Comparison of ENCODE assay signal across 8 cellular contexts in genomic region chr11:60914620-60915249, GRCh38. TPM values are rescaled to one million over a fixed set of nuclear protein-coding genes. Genes with fewer than 3 reads are reported as not detected.
DNase-seq lines count a peak whose midpoint lies in the region; ATAC-seq and TF ChIP-seq lines count a peak whose summit lies in the region.

No MANE protein-coding gene starts in this region.

- no peaks in the 10 kb centered on the region; the same call in 1 of the 2 replicates for H4K20me1 ChIP-seq in SK-N-SH (ENCODE audit: insufficient read depth)

- peak overlapping the region; percentile 23; the same call in 1 of the 2 replicates for H2AFZ ChIP-seq in SK-N-SH (ENCODE audit: low read depth)

- H3K4me1 ChIP-seq in SK-N-SH (ENCODE audit: control insufficient read depth in 1 of 2, insufficient read depth in 2 of 2, low read depth in 1 of 2, low read length in 1 of 2) (peaks cover 14 to 20% of the 10 kb centered on the region in 2 experiments; a peak in 2 of 4 replicates), breast epithelium (peaks cover 4% of the 10 kb centered on the region in 2 donors)

- DNase-seq in SK-N-SH = peak; percentile 77
- no peak for DNase-seq in breast epithelium (ENCODE audit: low spot score in 2 of 2)
- peak; percentile 45 for DNase-seq in kidney tubule cell (ENCODE audit: low spot score)
- DNase-seq in HuH-7.5 (ENCODE audit: low spot score) = no peak

- no peaks in the 10 kb centered on the region for H3K9me3 Mint-ChIP-seq in stimulated activated naive CD8-positive, alpha-beta T cell treated with anti-CD3 and anti-CD28 coated beads, Interleukin-15, Interleukin-2, amounts not matched to agents 100 ng/mL and 50 ng/mL, for 24 hours

- ATAC-seq in HG02763 (IDR thresholded peaks at IDR 0.05; ENCODE audit: unreplicated experiment) = peak; percentile 3
- ATAC-seq in GM19452 (IDR thresholded peaks at IDR 0.05; ENCODE audit: unreplicated experiment) = no peak

- no peaks in the 10 kb centered on the region for H3K9me3 ChIP-seq in SK-N-SH
- no peaks in the 10 kb centered on the region for H3K9me3 ChIP-seq in breast epithelium

- TF ChIP-seq POLR2A in breast epithelium (IDR thresholded peaks at IDR 0.05) = no peak

- peak overlapping the region; percentile 76 for H3K9ac ChIP-seq in SK-N-SH

- CTCF ChIA-PET in SK-N-SH (lab: Yijun Ruan, JAX) = interaction anchor here (0.7 to 3.9 kb wide), 10 partner anchors 9 to 272 kb away, joined by 3 to 38 read pairs (median 6); partner anchors contain the start of gene TMEM132A

- H3K36me3 Mint-ChIP-seq in stimulated activated naive CD8-positive, alpha-beta T cell treated with anti-CD3 and anti-CD28 coated beads, Interleukin-15, Interleukin-2, amounts not matched to agents 100 ng/mL and 50 ng/mL, for 24 hours (ENCODE audit: low read depth) = peaks cover 25% of the 10 kb centered on the region

- no peaks in the 10 kb centered on the region for H3K9me2 ChIP-seq in SK-N-SH

- H3K79me2 ChIP-seq in SK-N-SH (ENCODE audit: insufficient read depth) = peaks cover 43% of the 10 kb centered on the region

- H3K27me3 ChIP-seq in SK-N-SH (ENCODE audit: insufficient read depth) (no peaks in the 10 kb centered on the region; the same call in 1 of the 2 replicates), breast epithelium (no peaks in the 10 kb centered on the region)

- 5% methylated on average over 17 of the region's 32 CpGs for WGBS in SK-N-SH (ENCODE audit: low lambda C conversion rate)

- H3K4me2 ChIP-seq in SK-N-SH = peak overlapping the region; percentile 98

- TF ChIP-seq CTCF in SK-N-SH (IDR thresholded peaks at IDR 0.05) = no peak
- TF ChIP-seq CTCF in breast epithelium (IDR thresholded peaks at IDR 0.05) = no peak

- peak overlapping the region; percentile 91 for H3K4me3 Mint-ChIP-seq in stimulated activated naive CD8-positive, alpha-beta T cell treated with anti-CD3 and anti-CD28 coated beads, Interleukin-15, Interleukin-2, amounts not matched to agents 100 ng/mL and 50 ng/mL, for 24 hours

- no peak for TF ChIP-seq EP300 in SK-N-SH (IDR thresholded peaks at IDR 0.05; ENCODE audit: borderline replicate concordance in 1 of 2, low read depth in 1 of 2, low read length in 1 of 2)

- H3F3A ChIP-seq in SK-N-SH (replicated peaks; ENCODE audit: insufficient read depth) = no peaks in the 10 kb centered on the region

- H3K4me3 ChIP-seq in GM08714 (ENCODE audit: low read length) (peak overlapping the region; percentile 66), SK-N-SH (ENCODE audit: low read depth in 2 of 2, low read length in 1 of 2) (peak overlapping the region; percentile 80 to 87), breast epithelium (peak overlapping the region; percentile 69 to 84 (median 74))

- peak overlapping the region; percentile 82 for H3K27ac Mint-ChIP-seq in stimulated activated naive CD8-positive, alpha-beta T cell treated with anti-CD3 and anti-CD28 coated beads, Interleukin-15, Interleukin-2, amounts not matched to agents 100 ng/mL and 50 ng/mL, for 24 hours

- POLR2A ChIA-PET in SK-N-SH (lab: Yijun Ruan, JAX) = interaction anchor here (2.0 to 2.1 kb wide), 2 partner anchors 9 kb away, joined by 5 to 8 read pairs; partner anchors contain the start of genes PRPF19 and TMEM132A

- no peaks in the 10 kb centered on the region for H3K27me3 Mint-ChIP-seq in stimulated activated naive CD8-positive, alpha-beta T cell treated with anti-CD3 and anti-CD28 coated beads, Interleukin-15, Interleukin-2, amounts not matched to agents 100 ng/mL and 50 ng/mL, for 24 hours

- no peak for TF ChIP-seq RAD21 in SK-N-SH (IDR thresholded peaks at IDR 0.05; ENCODE audit: low read length)

- peaks cover 85% of the 10 kb centered on the region for H3K4me1 Mint-ChIP-seq in stimulated activated naive CD8-positive, alpha-beta T cell treated with anti-CD3 and anti-CD28 coated beads, Interleukin-15, Interleukin-2, amounts not matched to agents 100 ng/mL and 50 ng/mL, for 24 hours (ENCODE audit: low read depth)

- H3K36me3 ChIP-seq in SK-N-SH (replicated peaks in 1 of 2; ENCODE audit: control insufficient read depth in 1 of 2, insufficient read depth in 2 of 2, low read length in 1 of 2) (peaks cover 0 to 1% of the 10 kb centered on the region in 2 experiments), breast epithelium (no peaks in the 10 kb centered on the region)

- H3K27ac ChIP-seq in SK-N-SH (ENCODE audit: low read depth in 2 of 2, low read length in 1 of 2) = peak overlapping the region; percentile 93 to 100
- H3K27ac ChIP-seq in breast epithelium = peak overlapping the region; percentile 94 to 95

- intact Hi-C loops in breast epithelium (cut with DNase I; ENCODE audit: low total_unique reads) = no loop called here

TF ChIP-seq in SK-N-SH, 30 proteins besides CTCF, POLR2A, EP300 and RAD21:
- TF ChIP-seq JUND (IDR thresholded peaks at IDR 0.05) = no peak
- TF ChIP-seq MXI1 (IDR thresholded peaks at IDR 0.05; ENCODE audit: low read depth, low read length) = peak; percentile 35; the same call in 1 of the 2 replicates

RNA-seq across cellular contexts. Expression of gene TMEM109, which starts 0.8 kb away (rescaled TPM):
- polyA plus RNA-seq in SK-N-SH (2012; rRNA removed) = 38.0 and 52.7 TPM in 2 replicates
- polyA plus RNA-seq in SK-N-SH (2012; cell fraction: cytosol; rRNA removed) = 33.3 and 44.2 TPM in 2 replicates
- 23.4 and 25.2 TPM in 2 replicates for polyA plus RNA-seq in SK-N-SH (2012; cell fraction: nucleus; rRNA removed)
- 100 to 1,000 TPM in 1 of 3 donors, 10 to 100 TPM in 2; 77.6 to 112 (median 77.7) TPM for total RNA-seq in breast epithelium

RNA-seq across cellular contexts. Expression of gene PRPF19, which starts 8.3 kb away (rescaled TPM):
- 44.0 and 58.9 TPM in 2 replicates for polyA plus RNA-seq in SK-N-SH (2012; rRNA removed)
- 36.1 and 49.0 TPM in 2 replicates for polyA plus RNA-seq in SK-N-SH (2012; cell fraction: cytosol; rRNA removed)
- 55.2 and 72.4 TPM in 2 replicates for polyA plus RNA-seq in SK-N-SH (2012; cell fraction: nucleus; rRNA removed)
- 10 to 100 TPM; 56.0 to 82.7 (median 81.3) TPM for total RNA-seq in breast epithelium

RNA-seq across cellular contexts. Expression of gene TMEM132A, which starts 9.5 kb away (rescaled TPM):
- 62.2 and 66.9 TPM in 2 replicates for polyA plus RNA-seq in SK-N-SH (2012; rRNA removed)
- 30.0 and 50.0 TPM in 2 replicates for polyA plus RNA-seq in SK-N-SH (2012; cell fraction: cytosol; rRNA removed)
- polyA plus RNA-seq in SK-N-SH (2012; cell fraction: nucleus; rRNA removed) = 225 and 315 TPM in 2 replicates
- total RNA-seq in breast epithelium = 10 to 100 TPM in 1 of 3 donors, 1 to 10 TPM in 2; 2.9 to 11.0 (median 8.5) TPM

RNA-seq across cellular contexts. Expression of gene SLC15A3, which starts 37.2 kb away (rescaled TPM):
- 0.13 TPM in 1 of 2 replicates, not detected in the other for polyA plus RNA-seq in SK-N-SH (2012; rRNA removed)
- polyA plus RNA-seq in SK-N-SH (2012; cell fraction: cytosol; rRNA removed) = 0.03 TPM in 1 of 2 replicates, not detected in the other
- polyA plus RNA-seq in SK-N-SH (2012; cell fraction: nucleus; rRNA removed) = 0.17 and 0.39 TPM in 2 replicates
- 10 to 100 TPM in 2 of 3 donors, 1 to 10 TPM in 1; 8.8 to 23.2 (median 20.8) TPM for total RNA-seq in breast epithelium

RNA-seq across cellular contexts. Expression of gene ZP1, which starts 47.4 kb away (rescaled TPM):
- polyA plus RNA-seq in SK-N-SH (2012; rRNA removed) = not detected in 2 replicates
- 0.01 TPM in 1 of 2 replicates, not detected in the other for polyA plus RNA-seq in SK-N-SH (2012; cell fraction: cytosol; rRNA removed)
- polyA plus RNA-seq in SK-N-SH (2012; cell fraction: nucleus; rRNA removed) = 0.37 and 0.79 TPM in 2 replicates
- under 1 TPM in 2 of 3 donors, not detected in 1; 0.32 to 0.73 TPM for total RNA-seq in breast epithelium

Comparison
In these comparisons a context has a peak if more than half of its experiments do, and no peak if none do; other contexts are left out.
1. DNase-seq: peak in SK-N-SH (single experiment) and kidney tubule cell (single experiment); none in breast epithelium (0 of 2) and HuH-7.5 (single experiment).
2. Peak in every context shown above with its lines, with median percentiles within 50 percentile points of each other: H3K4me3 ChIP-seq.